14 cellular contexts compared by ENCODE assay signal in the genomic region with DNA sequence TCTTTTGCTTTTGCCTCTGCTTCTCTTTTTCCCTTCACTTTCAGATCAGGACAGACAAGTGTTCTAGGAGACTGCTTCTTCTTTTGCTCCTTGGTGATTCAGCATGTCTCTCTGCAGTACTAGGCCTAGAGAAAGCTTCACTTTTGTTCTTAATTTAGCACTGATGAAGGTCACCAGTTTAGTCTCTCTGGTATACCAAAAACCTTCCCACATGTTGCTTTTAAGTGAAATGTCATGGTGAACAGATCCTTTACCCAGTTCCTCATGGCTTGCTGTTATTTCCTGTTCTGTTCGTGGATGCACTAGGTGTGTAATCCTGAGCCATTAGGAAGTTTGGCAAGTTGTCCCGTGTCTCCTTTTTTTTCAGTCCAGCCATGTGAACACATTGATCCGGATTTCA. TPM values are rescaled to one million over a fixed set of nuclear protein-coding genes. Genes with fewer than 3 reads are reported as not detected.
A peak's percentile ranks its signal among the peaks of the same experiment; 100 is the strongest.
DNase-seq lines count a peak whose midpoint lies in the region; ATAC-seq and TF ChIP-seq lines count a peak whose summit lies in the region.
"Had no signal": no experiment of that assay in that cellular context is flagged by ENCODE, and none has a peak within 500 bp of the region (broad histone marks: within the 10 kb centered on the region; RNA-seq: fewer than 3 reads in every experiment).

No MANE protein-coding gene starts in this region.

- H3K9me3 Mint-ChIP-seq in T-helper 1 cell treated with Interleukin-12 subunit alpha and Interleukin-12 subunit beta and Interleukin-4 antibody, amounts not matched to agents 30 μg/mL and 1 μg/mL, for 36 hours: no peaks in the 10 kb centered on the region
- H3K9me3 Mint-ChIP-seq in IgD-negative memory B cell: no peaks in the 10 kb centered on the region
- H3K9me3 Mint-ChIP-seq in activated naive CD8-positive, alpha-beta T cell (ENCODE audit: low read depth): no peaks in the 10 kb centered on the region

- peaks cover 11% of the 10 kb centered on the region for H3K36me3 Mint-ChIP-seq in T-helper 1 cell treated with Interleukin-12 subunit alpha and Interleukin-12 subunit beta and Interleukin-4 antibody, amounts not matched to agents 30 μg/mL and 1 μg/mL, for 36 hours (ENCODE audit: low read depth)
- no peaks in the 10 kb centered on the region for H3K36me3 Mint-ChIP-seq in IgD-negative memory B cell
- peaks cover 3% of the 10 kb centered on the region for H3K36me3 Mint-ChIP-seq in activated naive CD8-positive, alpha-beta T cell

- no peaks in the 10 kb centered on the region for H3K9me3 ChIP-seq in neutrophil
- H3K9me3 ChIP-seq: Peyer's patch, spleen, tibial artery had no signal

- H3K27me3 ChIP-seq in neutrophil: no peaks in the 10 kb centered on the region
- H3K27me3 ChIP-seq: Peyer's patch, spleen, tibial artery had no signal

- peak overlapping the region; percentile 35 for H3K27ac ChIP-seq in neutrophil
- H3K27ac ChIP-seq: tibial artery had no signal

- peaks cover 0 to 22% of the 10 kb centered on the region in 2 experiments for H3K4me1 ChIP-seq in neutrophil (ENCODE audit: control insufficient read depth in 1 of 2, insufficient read depth in 1 of 2, low read depth in 1 of 2, low read length in 1 of 2)
- H3K4me1 ChIP-seq: Peyer's patch had no signal

- H3K4me3 ChIP-seq in neutrophil (ENCODE audit: low read depth in 1 of 2, low read length in 1 of 2): no peak overlapping the region
- H3K4me3 ChIP-seq: tibial artery had no signal

- ATAC-seq in GM21529 (IDR thresholded peaks at IDR 0.05; ENCODE audit: unreplicated experiment) (no peak), omental fat pad (ENCODE audit: low FRiP score) (no peak)

- TF ChIP-seq CTCF in neutrophil (IDR thresholded peaks at IDR 0.05) (no peak), omental fat pad (IDR thresholded peaks at IDR 0.05) (no peak)

- H3K27me3 Mint-ChIP-seq in T-helper 1 cell treated with Interleukin-12 subunit alpha and Interleukin-12 subunit beta and Interleukin-4 antibody, amounts not matched to agents 30 μg/mL and 1 μg/mL, for 36 hours (ENCODE audit: low read depth): no peaks in the 10 kb centered on the region
- H3K27me3 Mint-ChIP-seq in IgD-negative memory B cell: no peaks in the 10 kb centered on the region
- no peaks in the 10 kb centered on the region for H3K27me3 Mint-ChIP-seq in activated naive CD8-positive, alpha-beta T cell

- H3K4me1 Mint-ChIP-seq in T-helper 1 cell treated with Interleukin-12 subunit alpha and Interleukin-12 subunit beta and Interleukin-4 antibody, amounts not matched to agents 30 μg/mL and 1 μg/mL, for 36 hours (ENCODE audit: low read depth): peaks cover 30% of the 10 kb centered on the region
- H3K4me1 Mint-ChIP-seq in IgD-negative memory B cell: peaks cover 17 to 28% (median 22%) of the 10 kb centered on the region in 3 donors
- peaks cover 28% of the 10 kb centered on the region for H3K4me1 Mint-ChIP-seq in activated naive CD8-positive, alpha-beta T cell (ENCODE audit: low read depth)

- peak overlapping the region; percentile 50 for H3K27ac Mint-ChIP-seq in T-helper 1 cell treated with Interleukin-12 subunit alpha and Interleukin-12 subunit beta and Interleukin-4 antibody, amounts not matched to agents 30 μg/mL and 1 μg/mL, for 36 hours
- peak overlapping the region; percentile 85 to 96 (median 92) for H3K27ac Mint-ChIP-seq in IgD-negative memory B cell
- H3K27ac Mint-ChIP-seq in activated naive CD8-positive, alpha-beta T cell: peak overlapping the region; percentile 68

- no peaks in the 10 kb centered on the region for H3K36me3 ChIP-seq in neutrophil
- H3K36me3 ChIP-seq: Peyer's patch had no signal

- no peak for DNase-seq in T-helper 1 cell
- no peak for DNase-seq in omental fat pad (ENCODE audit: low spot score)
- no peak for DNase-seq in activated T-cell treated with anti-CD3 and anti-CD28 coated beads, Interleukin-2, amount 50 U/mL, for 1 hour
- DNase-seq: effector CD4-positive, alpha-beta T cell; NCI-H1417; NCI-H446; tibial artery had no signal

- H3K4me3 Mint-ChIP-seq in T-helper 1 cell treated with Interleukin-12 subunit alpha and Interleukin-12 subunit beta and Interleukin-4 antibody, amounts not matched to agents 30 μg/mL and 1 μg/mL, for 36 hours: peak overlapping the region; percentile 1
- H3K4me3 Mint-ChIP-seq in IgD-negative memory B cell: peak overlapping the region in 3 of 4 donors; percentile 91 to 97 (median 95)
- peak overlapping the region; percentile 51 for H3K4me3 Mint-ChIP-seq in activated naive CD8-positive, alpha-beta T cell

RNA-seq across cellular contexts. Expression of gene NBDY, which starts 53.3 kb away (rescaled TPM):
- 59.1 TPM for polyA plus RNA-seq in IgD-negative memory B cell
- total RNA-seq in omental fat pad: 10 to 100 TPM in 2 of 4 donors, 1 to 10 TPM in 2; 7.7 to 12.6 (median 9.4) TPM

Comparison
In these comparisons a context has a peak if more than half of its experiments do, and no peak if none do; other contexts are left out.
1. H3K4me3 Mint-ChIP-seq: peak in every context shown above with its lines; median percentile 95 in IgD-negative memory B cell; 51 in activated naive CD8-positive, alpha-beta T cell; 1 in T-helper 1 cell treated with Interleukin-12 subunit alpha and Interleukin-12 subunit beta and Interleukin-4 antibody, amounts not matched to agents 30 μg/mL and 1 μg/mL, for 36 hours.